Comparison of ENCODE assay signal across 13 cellular contexts in the genomic region with DNA sequence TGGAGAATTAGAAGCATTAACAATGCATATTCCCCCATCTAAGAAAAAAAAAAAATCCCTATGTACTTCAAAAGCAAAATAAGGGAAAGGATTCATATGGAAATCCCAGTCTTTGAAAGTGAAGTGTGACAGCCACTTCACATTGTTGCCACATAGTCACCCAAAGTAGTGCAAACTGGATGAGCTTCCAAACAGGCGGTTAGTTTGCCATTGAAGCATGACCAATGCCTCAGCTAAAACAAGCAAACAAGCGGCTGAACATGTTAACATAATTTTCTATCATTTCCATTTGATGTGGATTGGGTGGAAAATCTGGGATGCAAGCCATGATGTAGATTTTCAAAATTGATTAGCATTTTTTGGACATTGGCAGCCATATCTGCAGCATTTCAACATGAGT.
DNase-seq lines count a peak whose midpoint lies in the region; ATAC-seq and TF ChIP-seq lines count a peak whose summit lies in the region.
"Had no signal": no experiment of that assay in that cellular context is flagged by ENCODE, and none has a peak within 500 bp of the region (broad histone marks: within the 10 kb centered on the region; RNA-seq: fewer than 3 reads in every experiment).

No MANE protein-coding gene starts in this region.

- TF ChIP-seq CTCF in GM23338 (conservative IDR thresholded peaks at IDR 0.05; ENCODE audit: low read depth in 2 of 2) (no peak), mammary epithelial cell (conservative IDR thresholded peaks at IDR 0.05 in 1 of 2, IDR thresholded peaks at IDR 0.05 in 1 of 2; ENCODE audit: extremely low read depth in 1 of 2, insufficient read depth in 1 of 2, low read depth in 1 of 2, low read length in 2 of 2) (no peak)

- H3K27ac Mint-ChIP-seq in GM23338 = no peak overlapping the region
- H3K27ac Mint-ChIP-seq: CD14-positive monocyte; CD8-positive, alpha-beta T cell had no signal

- ATAC-seq in GM23338 (no peak), HG03432 (IDR thresholded peaks at IDR 0.05; ENCODE audit: unreplicated experiment) (no peak)
- ATAC-seq: CD8-positive, alpha-beta T cell; HCT116 had no signal

- H3K79me2 ChIP-seq in GM23338 (replicated peaks; ENCODE audit: insufficient read depth) = no peaks in the 10 kb centered on the region; the same call in 1 of the 2 replicates
- no peaks in the 10 kb centered on the region for H3K79me2 ChIP-seq in mammary epithelial cell (ENCODE audit: insufficient read depth, low read length)

- no TSS peak for BruUV-seq in mammary epithelial cell (replicated peaks; lab: Mats Ljungman, UMichigan)

- no peaks in the 10 kb centered on the region; the same call in 2 of the 3 replicates for H3K4me1 Mint-ChIP-seq in GM23338

- H2AFZ ChIP-seq in GM23338 (no peak overlapping the region), mammary epithelial cell (ENCODE audit: low read depth, low read length) (no peak overlapping the region)

- DNase-seq in NCI-H1105 treated with DMSO at 0.1 percent for 48 hours (lab: John Stamatoyannopoulos, UW) = peak; percentile 6
- no peak for DNase-seq in NCI-H1105 (lab: John Stamatoyannopoulos, UW)
- no peak for DNase-seq in GM23338 (ENCODE audit: low spot score)
- peak; percentile 36 for DNase-seq in NCI-H526 treated with DMSO at 0.1 percent for 48 hours (lab: John Stamatoyannopoulos, UW)
- peak; percentile 13 for DNase-seq in left kidney (ENCODE audit: low read depth, low spot score)
- no peak for DNase-seq in NOMO-1 treated with DMSO at 0.1 percent for 48 hours (lab: John Stamatoyannopoulos, UW; ENCODE audit: unreplicated experiment)
- DNase-seq in mammary epithelial cell = no peak
- DNase-seq: CD8-positive, alpha-beta T cell; COR-L47 had no signal

- H3K9me3 Mint-ChIP-seq in GM23338 = no peaks in the 10 kb centered on the region; the same call in 2 of the 3 replicates

- H4K20me1 ChIP-seq in GM23338 (replicated peaks; ENCODE audit: insufficient read depth) (no peaks in the 10 kb centered on the region), mammary epithelial cell (ENCODE audit: insufficient read depth, low read length) (no peaks in the 10 kb centered on the region)

- H3K9ac ChIP-seq in mammary epithelial cell (ENCODE audit: insufficient read depth, low read length) = no peak overlapping the region

- no peak overlapping the region for H3K27ac ChIP-seq in GM23338 (ENCODE audit: low read depth)
- H3K27ac ChIP-seq in mammary epithelial cell (ENCODE audit: insufficient read depth, low read depth, low read length) = no peak overlapping the region
- H3K27ac ChIP-seq: 22Rv1 had no signal

- dilution Hi-C loops in mammary epithelial cell (cut with HindIII; ENCODE audit: low sequenced_read_pairs) = no loop called here

- no peaks in the 10 kb centered on the region for H3F3A ChIP-seq in GM23338 (replicated peaks; ENCODE audit: low read depth)

- intact Hi-C loops in mammary epithelial cell (cut with micrococcal nuclease) = no loop called here

- no peaks in the 10 kb centered on the region for H3K9me3 ChIP-seq in mammary epithelial cell (replicated peaks; ENCODE audit: insufficient read depth, low read length)

- H3K4me3 Mint-ChIP-seq in GM23338 = no peak overlapping the region
- H3K4me3 Mint-ChIP-seq: CD14-positive monocyte; CD8-positive, alpha-beta T cell had no signal

- in situ Hi-C loops in mammary epithelial cell (cut with MboI; ENCODE audit: low sequenced_read_pairs in 2 of 2) = no loop called here

- no peaks in the 10 kb centered on the region for H3K27me3 Mint-ChIP-seq in GM23338 (ENCODE audit: insufficient read depth, low read depth, poor library complexity)

- CTCF ChIA-PET in mammary epithelial cell (lab: Charles Lee; ENCODE audit: low non-redundant PET) = no interaction called here

- H3K4me2 ChIP-seq in GM23338 (0 out of 2 replicates have a peak overlapping the region, but pooled peaks have one; percentile 8), mammary epithelial cell (ENCODE audit: insufficient read depth, low read depth, low read length) (no peak overlapping the region)

- no peaks in the 10 kb centered on the region for H3K36me3 Mint-ChIP-seq in GM23338 (ENCODE audit: low read depth)
- H3K36me3 Mint-ChIP-seq: CD14-positive monocyte; CD8-positive, alpha-beta T cell had no signal

- no peaks in the 10 kb centered on the region for H3K9me2 ChIP-seq in GM23338 (ENCODE audit: insufficient read depth)

- 75% methylated on average over 2 of the region's 2 CpGs for WGBS in mammary epithelial cell (ENCODE audit: low coverage, missing lambda C conversion rate)

- H3K4me1 ChIP-seq in GM23338 (ENCODE audit: insufficient read depth) = no peaks in the 10 kb centered on the region; the same call in 1 of the 2 replicates
- H3K4me1 ChIP-seq in mammary epithelial cell (ENCODE audit: insufficient read depth, low read length) = no peaks in the 10 kb centered on the region

- H3K4me3 ChIP-seq in GM23338 (no peak overlapping the region), mammary epithelial cell (replicated peaks in 1 of 3; ENCODE audit: insufficient read depth in 1 of 3, low read depth in 2 of 3, low read length in 3 of 3) (no peak overlapping the region)

- no peaks in the 10 kb centered on the region for H3K27me3 ChIP-seq in GM23338 (ENCODE audit: insufficient read depth)
- H3K27me3 ChIP-seq in mammary epithelial cell (ENCODE audit: insufficient read depth, low read length) = no peaks in the 10 kb centered on the region

- H3K36me3 ChIP-seq in GM23338 (ENCODE audit: insufficient read depth) (no peaks in the 10 kb centered on the region), mammary epithelial cell (ENCODE audit: insufficient read depth, low read length) (no peaks in the 10 kb centered on the region)

TF ChIP-seq in GM23338, 12 proteins besides CTCF, POLR2A, EP300 and RAD21 (continues in another document):
- TF ChIP-seq CREB1 (CRISPR knock-in tag; IDR thresholded peaks at IDR 0.05; ENCODE audit: low read depth) (no peak), REST (IDR thresholded peaks at IDR 0.05; ENCODE audit: unreplicated experiment) (no peak), ZNF331 (CRISPR knock-in tag; IDR thresholded peaks at IDR 0.05; ENCODE audit: low read depth) (no peak)
- TF ChIP-seq, protein P1, sequence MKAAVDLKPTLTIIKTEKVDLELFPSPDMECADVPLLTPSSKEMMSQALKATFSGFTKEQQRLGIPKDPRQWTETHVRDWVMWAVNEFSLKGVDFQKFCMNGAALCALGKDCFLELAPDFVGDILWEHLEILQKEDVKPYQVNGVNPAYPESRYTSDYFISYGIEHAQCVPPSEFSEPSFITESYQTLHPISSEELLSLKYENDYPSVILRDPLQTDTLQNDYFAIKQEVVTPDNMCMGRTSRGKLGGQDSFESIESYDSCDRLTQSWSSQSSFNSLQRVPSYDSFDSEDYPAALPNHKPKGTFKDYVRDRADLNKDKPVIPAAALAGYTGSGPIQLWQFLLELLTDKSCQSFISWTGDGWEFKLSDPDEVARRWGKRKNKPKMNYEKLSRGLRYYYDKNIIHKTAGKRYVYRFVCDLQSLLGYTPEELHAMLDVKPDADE (IDR thresholded peaks at IDR 0.05) = no peak

Comparison
In these comparisons a context has a peak if more than half of its experiments do, and no peak if none do; other contexts are left out.
1. DNase-seq: peak in NCI-H1105 treated with DMSO at 0.1 percent for 48 hours (single experiment), NCI-H526 treated with DMSO at 0.1 percent for 48 hours (single experiment) and left kidney (single experiment); none in NCI-H1105 (single experiment), GM23338 (single experiment), NOMO-1 treated with DMSO at 0.1 percent for 48 hours (single experiment) and mammary epithelial cell (single experiment).